Comparison of ENCODE assay signal across 1 cellular context in genomic region chr1:197763307-197763706, GRCh38.
TF ChIP-seq lines count a peak whose summit lies in the region.

No MANE protein-coding gene starts in this region.

TF ChIP-seq in IMR-90, 13 proteins besides CTCF, POLR2A, EP300 and RAD21:
- TF ChIP-seq CHD1 (IDR thresholded peaks at IDR 0.05; ENCODE audit: low read depth, low read length) (no peak), USF2 (IDR thresholded peaks at IDR 0.05; ENCODE audit: low read depth, low read length) (no peak), BHLHE40 (IDR thresholded peaks at IDR 0.05; ENCODE audit: low read depth, low read length) (no peak), MXI1 (IDR thresholded peaks at IDR 0.05; ENCODE audit: borderline replicate concordance, low read depth, low read length) (no peak), SMC3 (IDR thresholded peaks at IDR 0.05; ENCODE audit: low read depth, low read length) (no peak)
